In genomic region chr16:53249331-53249730, GRCh38 we compare ENCODE assay signal across 26 cellular contexts.
"Had no signal": no experiment of that assay in that cellular context is flagged by ENCODE, and none has a peak within 500 bp of the region (broad histone marks: within the 10 kb centered on the region; RNA-seq: fewer than 3 reads in every experiment).

No MANE protein-coding gene starts in this region.

- FAIRE-seq: urothelium cell line had no signal

- H3K79me2 ChIP-seq: hepatocyte had no signal

- H2AFZ ChIP-seq: hepatocyte had no signal

- H3K9me3 ChIP-seq: mucosa of descending colon, ovary, testis, thyroid gland, transverse colon, upper lobe of right lung had no signal

- H3K4me2 ChIP-seq: hepatocyte had no signal

- ATAC-seq: heart right ventricle; mucosa of descending colon; naive thymus-derived CD4-positive, alpha-beta T cell; natural killer cell treated with Interleukin-12 subunit alpha and Interleukin-12 subunit beta and Interleukin-15 and Interleukin-18, amount 100 ng/mL, for 72 hours; right cardiac atrium; stimulated activated memory B cell treated with anti-CD40 and anti-IgM and Interleukin-4, amounts not matched to agents 10 μg/mL and 1 μg/mL and 100 μg/mL, for 72 hours; stimulated activated naive CD8-positive, alpha-beta T cell treated with anti-CD3 and anti-CD28 coated beads, Interleukin-15, Interleukin-2, amounts not matched to agents 100 U/mL and 50 U/mL, for 24 hours; upper lobe of right lung had no signal

- DNase-seq: heart right ventricle; islet precursor cell; left ventricle myocardium inferior; mesendoderm; midbrain; mucosa of descending colon; naive thymus-derived CD4-positive, alpha-beta T cell; ovary; right cardiac atrium; sigmoid colon; small intestine; spleen; stimulated activated CD4-positive, alpha-beta T cell treated with anti-CD3 and anti-CD28 coated beads, Interleukin-4, amount 100 ng/mL, for 4 hours; stimulated activated CD8-positive, alpha-beta memory T cell treated with anti-CD3 and anti-CD28 coated beads, Interleukin-4, amount 100 ng/mL, for 48 hours; stimulated activated naive CD8-positive, alpha-beta T cell treated with anti-CD3 and anti-CD28 coated beads, Interleukin-15, Interleukin-2, amounts not matched to agents 100 U/mL and 50 U/mL, for 24 hours; stomach; testis; thyroid gland; transverse colon; upper lobe of right lung had no signal

- H3K27me3 Mint-ChIP-seq: naive thymus-derived CD4-positive, alpha-beta T cell; natural killer cell treated with Interleukin-12 subunit alpha and Interleukin-12 subunit beta and Interleukin-15 and Interleukin-18, amount 100 ng/mL, for 72 hours; progenitor cell of endocrine pancreas; stimulated activated memory B cell treated with anti-CD40 and anti-IgM and Interleukin-4, amounts not matched to agents 10 μg/mL and 1 μg/mL and 100 μg/mL, for 72 hours had no signal

- H3K4me3 Mint-ChIP-seq: naive thymus-derived CD4-positive, alpha-beta T cell; natural killer cell treated with Interleukin-12 subunit alpha and Interleukin-12 subunit beta and Interleukin-15 and Interleukin-18, amount 100 ng/mL, for 72 hours; stimulated activated memory B cell treated with anti-CD40 and anti-IgM and Interleukin-4, amounts not matched to agents 10 μg/mL and 1 μg/mL and 100 μg/mL, for 72 hours had no signal

- H3K27ac Mint-ChIP-seq: naive thymus-derived CD4-positive, alpha-beta T cell; natural killer cell treated with Interleukin-12 subunit alpha and Interleukin-12 subunit beta and Interleukin-15 and Interleukin-18, amount 100 ng/mL, for 72 hours; progenitor cell of endocrine pancreas; stimulated activated memory B cell treated with anti-CD40 and anti-IgM and Interleukin-4, amounts not matched to agents 10 μg/mL and 1 μg/mL and 100 μg/mL, for 72 hours had no signal

- H3K27me3 ChIP-seq: heart right ventricle, hepatocyte, ovary, sigmoid colon, spleen, stomach, testis, thyroid gland, transverse colon, upper lobe of right lung had no signal

- H3K27ac ChIP-seq: heart right ventricle, hepatocyte, left ventricle myocardium inferior, ovary, sigmoid colon, spleen, stomach, testis, thyroid gland, transverse colon, upper lobe of right lung had no signal

- H3K4me1 ChIP-seq: heart right ventricle, left ventricle myocardium inferior, sigmoid colon, spleen, stomach, thyroid gland, transverse colon, upper lobe of right lung had no signal

- H3K36me3 ChIP-seq: ovary had no signal

- H3K9me3 Mint-ChIP-seq: natural killer cell treated with Interleukin-12 subunit alpha and Interleukin-12 subunit beta and Interleukin-15 and Interleukin-18, amount 100 ng/mL, for 72 hours; stimulated activated memory B cell treated with anti-CD40 and anti-IgM and Interleukin-4, amounts not matched to agents 10 μg/mL and 1 μg/mL and 100 μg/mL, for 72 hours had no signal

- H3K4me1 Mint-ChIP-seq: naive thymus-derived CD4-positive, alpha-beta T cell; stimulated activated memory B cell treated with anti-CD40 and anti-IgM and Interleukin-4, amounts not matched to agents 10 μg/mL and 1 μg/mL and 100 μg/mL, for 72 hours had no signal

- H3K4me3 ChIP-seq: heart right ventricle, hepatocyte, left ventricle myocardium inferior, lung, mucosa of descending colon, ovary, sigmoid colon, spleen, stomach, testis, thyroid gland, transverse colon, upper lobe of right lung had no signal
